10 cellular contexts compared by ENCODE assay signal in genomic region chr2:10028988-10029874, GRCh38. TPM values are rescaled to one million over a fixed set of nuclear protein-coding genes. Genes with fewer than 3 reads are reported as not detected.
DNase-seq lines count a peak whose midpoint lies in the region; ATAC-seq, FAIRE-seq and TF ChIP-seq lines count a peak whose summit lies in the region.
"Had no signal": no experiment of that assay in that cellular context is flagged by ENCODE, and none has a peak within 500 bp of the region (broad histone marks: within the 10 kb centered on the region; RNA-seq: fewer than 3 reads in every experiment).

No MANE protein-coding gene starts in this region.

- DNase-seq in GM12892 (ENCODE audit: insufficient read length) (peak; percentile 52), activated B cell treated with CpG ODN at 0.5 μM for 24 hours (peak; percentile 49), nephron progenitor cell (peak; percentile 38), NCI-H774 (lab: John Stamatoyannopoulos, UW) (no peak), Ammon's horn (ENCODE audit: low spot score) (no peak)
- peak in 1 of 3 donors; percentile 17 for DNase-seq in effector memory CD4-positive, alpha-beta T cell

- no peaks in the 10 kb centered on the region for H3K9me3 ChIP-seq in effector memory CD4-positive, alpha-beta T cell (ENCODE audit: control insufficient read depth, low read length)
- H3K9me3 ChIP-seq: tibial artery had no signal

- FAIRE-seq in GM12892 (lab: Jason Lieb, UNC), result peak; percentile 36

- H3K36me3 Mint-ChIP-seq in activated B cell treated with CpG ODN at 0.5 μM for 24 hours (ENCODE audit: low read depth) (no peaks in the 10 kb centered on the region), nephron progenitor cell (ENCODE audit: low read depth) (no peaks in the 10 kb centered on the region)

- CTCF ChIA-PET in activated B cell treated with CpG ODN at 0.5 μM for 24 hours (lab: Charles Lee), result interaction anchor here (1.1 to 2.1 kb wide), 4 partner anchors 9 to 215 kb away, joined by 3 to 18 read pairs (median 10); no protein-coding TSS in a partner anchor

- no peak for TF ChIP-seq CTCF in activated B cell treated with CpG ODN at 0.5 μM for 24 hours (IDR thresholded peaks at IDR 0.05)
- TF ChIP-seq CTCF in nephron progenitor cell (IDR thresholded peaks at IDR 0.05), result no peak

- H3K9me3 Mint-ChIP-seq in activated B cell treated with CpG ODN at 0.5 μM for 24 hours, result no peaks in the 10 kb centered on the region
- peaks cover 6% of the 10 kb centered on the region for H3K9me3 Mint-ChIP-seq in nephron progenitor cell

- peak overlapping the region; percentile 82 for H3K4me3 Mint-ChIP-seq in activated B cell treated with CpG ODN at 0.5 μM for 24 hours
- H3K4me3 Mint-ChIP-seq in nephron progenitor cell, result no peak overlapping the region

- ATAC-seq in HG02981 (IDR thresholded peaks at IDR 0.05; ENCODE audit: unreplicated experiment) (peak; percentile 70), activated B cell treated with CpG ODN at 0.5 μM for 24 hours (ENCODE audit: low read depth) (peak; percentile 99), GM18505 (IDR thresholded peaks at IDR 0.05; ENCODE audit: unreplicated experiment) (no peak)

- intact Hi-C loops in activated B cell treated with CpG ODN at 0.5 μM for 24 hours (cut with micrococcal nuclease), result loop anchor here (1.0 kb wide), 2 partner anchors 15 to 45 kb away; no protein-coding TSS in a partner anchor

- H3K27ac Mint-ChIP-seq in activated B cell treated with CpG ODN at 0.5 μM for 24 hours (peak overlapping the region; percentile 86), nephron progenitor cell (no peak overlapping the region)

- POLR2A ChIA-PET in activated B cell treated with CpG ODN at 0.5 μM for 24 hours (lab: Charles Lee), result interaction anchor here (0.5 to 4.6 kb wide), 9 partner anchors 9 to 479 kb away, joined by 3 to 52 read pairs (median 7); partner anchors contain the start of genes ADAM17, KLF11 and TAF1B

- peaks cover 20% of the 10 kb centered on the region for H3K4me1 ChIP-seq in effector memory CD4-positive, alpha-beta T cell (ENCODE audit: control insufficient read depth, insufficient read depth, low read length, poor library complexity, severe bottlenecking)

- H3K4me1 Mint-ChIP-seq in activated B cell treated with CpG ODN at 0.5 μM for 24 hours (peaks cover 47% of the 10 kb centered on the region), nephron progenitor cell (peaks cover 29% of the 10 kb centered on the region)

- H3K36me3 ChIP-seq in effector memory CD4-positive, alpha-beta T cell (ENCODE audit: control insufficient read depth, insufficient read depth, low read length), result no peaks in the 10 kb centered on the region
- H3K36me3 ChIP-seq: tibial artery had no signal

- peak overlapping the region; percentile 46 for H3K4me3 ChIP-seq in effector memory CD4-positive, alpha-beta T cell (ENCODE audit: insufficient read depth, low read depth, low read length, poor library complexity, severe bottlenecking)
- H3K4me3 ChIP-seq: tibial artery had no signal

- peak overlapping the region; percentile 37 for H3K27ac ChIP-seq in effector memory CD4-positive, alpha-beta T cell (ENCODE audit: insufficient read depth, low read length, poor library complexity, severe bottlenecking)
- H3K27ac ChIP-seq: HL-60, tibial artery had no signal

- no peaks in the 10 kb centered on the region for H3K27me3 ChIP-seq in effector memory CD4-positive, alpha-beta T cell (replicated peaks; ENCODE audit: control insufficient read depth, insufficient read depth, low read length, poor library complexity, severe bottlenecking)
- H3K27me3 ChIP-seq: tibial artery had no signal

- TF ChIP-seq POLR2A in GM12892 (IDR thresholded peaks at IDR 0.05; ENCODE audit: low read depth, low read length) (no peak), GM18505 (IDR thresholded peaks at IDR 0.05; ENCODE audit: borderline replicate concordance, extremely low read depth, insufficient read depth, insufficient read length) (no peak)

- H3K27me3 Mint-ChIP-seq in activated B cell treated with CpG ODN at 0.5 μM for 24 hours (no peaks in the 10 kb centered on the region), nephron progenitor cell (ENCODE audit: low read depth, poor library complexity) (no peaks in the 10 kb centered on the region)

RNA-seq across cellular contexts. Expression of gene KLF11, which starts 14.1 kb away (rescaled TPM):
- polyA plus RNA-seq in GM12892 (2012; ENCODE audit: missing spikeins), result 2.2 TPM
- 8.2 and 10.2 TPM in 2 replicates for total RNA-seq in activated B cell treated with CpG ODN at 0.5 μM for 24 hours

RNA-seq across cellular contexts. Expression of gene CYS1, which starts 51.0 kb away (rescaled TPM):
- 2.6 TPM for polyA plus RNA-seq in GM12892 (2012; ENCODE audit: missing spikeins)
- 0.42 and 0.44 TPM in 2 replicates for total RNA-seq in activated B cell treated with CpG ODN at 0.5 μM for 24 hours

Comparison
In these comparisons a context has a peak if more than half of its experiments do, and no peak if none do; other contexts are left out.
1. DNase-seq: peak in GM12892 (single experiment), activated B cell treated with CpG ODN at 0.5 μM for 24 hours (single experiment) and nephron progenitor cell (single experiment); none in NCI-H774 (single experiment) and Ammon's horn (single experiment).